Comparison of ENCODE assay signal across 22 cellular contexts in the genomic region with DNA sequence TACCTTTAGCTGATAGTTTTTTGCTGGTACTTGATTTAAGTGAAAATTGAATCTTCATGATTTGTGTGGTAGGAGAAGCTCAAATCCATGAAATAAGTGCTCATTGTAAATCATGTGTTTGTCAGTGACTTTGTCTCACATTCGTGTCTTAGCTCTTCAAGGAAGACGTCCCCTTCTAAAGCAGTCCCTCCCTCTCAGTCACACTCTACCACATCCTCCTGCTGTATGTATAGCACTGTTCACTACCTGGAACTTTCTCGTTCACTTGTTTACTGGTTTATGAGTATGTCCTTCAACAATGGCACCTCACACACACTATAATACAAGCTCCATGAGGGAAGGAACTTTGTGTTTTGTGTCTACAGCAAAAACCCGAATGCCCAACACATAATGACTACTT. TPM values are rescaled to one million over a fixed set of nuclear protein-coding genes. Genes with fewer than 3 reads are reported as not detected.
DNase-seq lines count a peak whose midpoint lies in the region; ATAC-seq lines count a peak whose summit lies in the region.
"Had no signal": no experiment of that assay in that cellular context is flagged by ENCODE, and none has a peak within 500 bp of the region (broad histone marks: within the 10 kb centered on the region; RNA-seq: fewer than 3 reads in every experiment).

No MANE protein-coding gene starts in this region.

- H3K4me3 ChIP-seq in CD4-positive, CD25-positive, alpha-beta regulatory T cell (ENCODE audit: low read depth, low read length) = peak overlapping the region; percentile 60
- H3K4me3 ChIP-seq in CD4-positive, alpha-beta memory T cell (ENCODE audit: low read length in 2 of 2) = no peak overlapping the region
- H3K4me3 ChIP-seq: HAP-1, mucosa of descending colon, smooth muscle cell, upper lobe of left lung had no signal

- CTCF ChIA-PET in CD4-positive, alpha-beta memory T cell (lab: Charles Lee; ENCODE audit: partially characterized antibody) = interaction anchor here (0.8 to 10.9 kb wide), 19 partner anchors 8 to 296 kb away, joined by 3 to 120 read pairs (median 5); partner anchors contain the start of gene SNAPC3
- CTCF ChIA-PET in activated CD4-positive, alpha-beta memory T cell treated with anti-CD3 and anti-CD28 coated beads, Interleukin-2, amount 10 ng/mL, durations not matched to agents 7 days and 5 days (lab: Charles Lee) = interaction anchor here (0.7 to 2.6 kb wide), 11 partner anchors 11 to 296 kb away, joined by 3 to 21 read pairs (median 5); partner anchors contain the start of gene SNAPC3

- intact Hi-C loops in CD4-positive, alpha-beta memory T cell (cut with micrococcal nuclease) = no loop called here

- peaks cover 28 to 48% (median 35%) of the 10 kb centered on the region in 4 donors for H3K4me1 Mint-ChIP-seq in CD4-positive, CD25-positive, alpha-beta regulatory T cell
- peaks cover 29 to 48% (median 38%) of the 10 kb centered on the region in 4 donors for H3K4me1 Mint-ChIP-seq in CD4-positive, alpha-beta memory T cell
- peaks cover 49% of the 10 kb centered on the region for H3K4me1 Mint-ChIP-seq in activated CD4-positive, alpha-beta memory T cell treated with anti-CD3 and anti-CD28 coated beads, Interleukin-2, amount 10 ng/mL, durations not matched to agents 7 days and 5 days
- peaks cover 28 to 35% of the 10 kb centered on the region in 2 donors for H3K4me1 Mint-ChIP-seq in immature natural killer cell

- peak; percentile 87 for ATAC-seq in CD4-positive, CD25-positive, alpha-beta regulatory T cell (ENCODE audit: low read depth in 2 of 2)
- ATAC-seq: foreskin keratinocyte, left ventricle myocardium superior, mucosa of descending colon had no signal

- H3K27ac ChIP-seq in CD4-positive, CD25-positive, alpha-beta regulatory T cell (ENCODE audit: insufficient read depth, low read length, poor library complexity, severe bottlenecking) = peak overlapping the region; percentile 31
- H3K27ac ChIP-seq in CD4-positive, alpha-beta memory T cell (ENCODE audit: low read depth, low read length) = peak overlapping the region; percentile 22
- H3K27ac ChIP-seq: foreskin keratinocyte, neutrophil, upper lobe of left lung had no signal

- H3K4me1 ChIP-seq in CD4-positive, CD25-positive, alpha-beta regulatory T cell (ENCODE audit: control insufficient read depth, insufficient read depth, low read length, poor library complexity, severe bottlenecking) = peaks cover 24% of the 10 kb centered on the region
- H3K4me1 ChIP-seq in CD4-positive, alpha-beta memory T cell (ENCODE audit: insufficient read depth, low read length) = peaks cover 35% of the 10 kb centered on the region

- DNase-seq in CD4-positive, CD25-positive, alpha-beta regulatory T cell = peak in 2 of 3 donors; percentile 60 to 91
- DNase-seq in CD4-positive, alpha-beta memory T cell = peak; percentile 44 to 57 (median 51)
- peak; percentile 48 for DNase-seq in activated CD4-positive, alpha-beta memory T cell treated with anti-CD3 and anti-CD28 coated beads, Interleukin-2, amount 10 ng/mL, durations not matched to agents 7 days and 5 days
- DNase-seq in immature natural killer cell (no peak), NCI-H2081 (lab: John Stamatoyannopoulos, UW) (no peak), OCI-M1 (lab: John Stamatoyannopoulos, UW) (no peak), NK-92 (lab: John Stamatoyannopoulos, UW; ENCODE audit: unreplicated experiment) (no peak)
- DNase-seq: activated CD4-positive, CD25-positive, alpha-beta regulatory T cell; amygdala; EL; erythroblast; Karpas-422; left ventricle myocardium superior; mucosa of descending colon; NCI-H2029; NK-92 treated with Interleukin-12 subunit alpha and Interleukin-12 subunit beta, amount 100 ng/mL, for 24 hours; stimulated activated CD4-positive, alpha-beta T cell treated with anti-CD3 and anti-CD28 coated beads, Interleukin-4, amount 100 ng/mL, for 1 hour; upper lobe of left lung had no signal

- H3K4me3 Mint-ChIP-seq in CD4-positive, CD25-positive, alpha-beta regulatory T cell = peak overlapping the region; percentile 61 to 72 (median 67)
- peak overlapping the region; percentile 0 to 71 (median 58) for H3K4me3 Mint-ChIP-seq in CD4-positive, alpha-beta memory T cell
- peak overlapping the region; percentile 25 for H3K4me3 Mint-ChIP-seq in activated CD4-positive, alpha-beta memory T cell treated with anti-CD3 and anti-CD28 coated beads, Interleukin-2, amount 10 ng/mL, durations not matched to agents 7 days and 5 days
- H3K4me3 Mint-ChIP-seq in immature natural killer cell = peak overlapping the region; percentile 12 to 38 (median 28)

- POLR2A ChIA-PET in CD4-positive, alpha-beta memory T cell (lab: Charles Lee; ENCODE audit: partially characterized antibody) = interaction anchor here (0.6 to 9.7 kb wide), 8 partner anchors 9 to 200 kb away, joined by 3 to 197 read pairs (median 5); partner anchors contain the start of genes PSIP1 and SNAPC3
- POLR2A ChIA-PET in activated CD4-positive, alpha-beta memory T cell treated with anti-CD3 and anti-CD28 coated beads, Interleukin-2, amount 10 ng/mL, durations not matched to agents 7 days and 5 days (lab: Charles Lee) = interaction anchor here (0.6 to 4.2 kb wide), 7 partner anchors 11 to 242 kb away, joined by 3 to 35 read pairs (median 10); partner anchors contain the start of genes CCDC171, PSIP1 and SNAPC3

- peak overlapping the region; percentile 71 to 95 (median 89) for H3K27ac Mint-ChIP-seq in CD4-positive, CD25-positive, alpha-beta regulatory T cell
- peak overlapping the region; percentile 69 to 94 (median 87) for H3K27ac Mint-ChIP-seq in CD4-positive, alpha-beta memory T cell
- H3K27ac Mint-ChIP-seq in activated CD4-positive, alpha-beta memory T cell treated with anti-CD3 and anti-CD28 coated beads, Interleukin-2, amount 10 ng/mL, durations not matched to agents 7 days and 5 days = peak overlapping the region; percentile 87
- peak overlapping the region; percentile 10 to 89 (median 73) for H3K27ac Mint-ChIP-seq in immature natural killer cell

- H3K27me3 ChIP-seq in CD4-positive, CD25-positive, alpha-beta regulatory T cell (ENCODE audit: control insufficient read depth, insufficient read depth, low read length) = no peaks in the 10 kb centered on the region
- H3K27me3 ChIP-seq in CD4-positive, alpha-beta memory T cell (ENCODE audit: insufficient read depth, low read length) = no peaks in the 10 kb centered on the region
- H3K27me3 ChIP-seq: foreskin keratinocyte, upper lobe of left lung had no signal

- H3K9me3 ChIP-seq in CD4-positive, CD25-positive, alpha-beta regulatory T cell (ENCODE audit: control insufficient read depth in 2 of 2, low read length in 2 of 2) = no peaks in the 10 kb centered on the region
- H3K9me3 ChIP-seq in CD4-positive, alpha-beta memory T cell (ENCODE audit: control insufficient read depth in 1 of 2, low read length in 2 of 2) = no peaks in the 10 kb centered on the region
- H3K9me3 ChIP-seq: HAP-1, mucosa of descending colon, neutrophil, upper lobe of left lung had no signal

- peaks cover 0 to 6% (median 0%) of the 10 kb centered on the region in 7 donors for H3K9me3 Mint-ChIP-seq in CD4-positive, CD25-positive, alpha-beta regulatory T cell
- H3K9me3 Mint-ChIP-seq in CD4-positive, alpha-beta memory T cell = peaks cover 0 to 3% (median 0%) of the 10 kb centered on the region in 8 donors
- peaks cover 7% of the 10 kb centered on the region for H3K9me3 Mint-ChIP-seq in activated CD4-positive, alpha-beta memory T cell treated with anti-CD3 and anti-CD28 coated beads, Interleukin-2, amount 10 ng/mL, durations not matched to agents 7 days and 5 days
- H3K9me3 Mint-ChIP-seq in immature natural killer cell = no peaks in the 10 kb centered on the region

- H3K36me3 ChIP-seq in CD4-positive, CD25-positive, alpha-beta regulatory T cell (ENCODE audit: control insufficient read depth, insufficient read depth, low read length) = no peaks in the 10 kb centered on the region
- no peaks in the 10 kb centered on the region for H3K36me3 ChIP-seq in CD4-positive, alpha-beta memory T cell (ENCODE audit: insufficient read depth, low read length)
- H3K36me3 ChIP-seq: HAP-1, neutrophil, upper lobe of left lung had no signal

- no peaks in the 10 kb centered on the region for H3K36me3 Mint-ChIP-seq in CD4-positive, CD25-positive, alpha-beta regulatory T cell
- peaks cover 0 to 4% of the 10 kb centered on the region in 2 donors for H3K36me3 Mint-ChIP-seq in CD4-positive, alpha-beta memory T cell
- peaks cover 20% of the 10 kb centered on the region for H3K36me3 Mint-ChIP-seq in activated CD4-positive, alpha-beta memory T cell treated with anti-CD3 and anti-CD28 coated beads, Interleukin-2, amount 10 ng/mL, durations not matched to agents 7 days and 5 days (ENCODE audit: low read depth)
- peaks cover 0 to 11% (median 3%) of the 10 kb centered on the region in 3 donors for H3K36me3 Mint-ChIP-seq in immature natural killer cell

- no peaks in the 10 kb centered on the region for H3K27me3 Mint-ChIP-seq in CD4-positive, CD25-positive, alpha-beta regulatory T cell
- no peaks in the 10 kb centered on the region for H3K27me3 Mint-ChIP-seq in CD4-positive, alpha-beta memory T cell
- no peaks in the 10 kb centered on the region for H3K27me3 Mint-ChIP-seq in activated CD4-positive, alpha-beta memory T cell treated with anti-CD3 and anti-CD28 coated beads, Interleukin-2, amount 10 ng/mL, durations not matched to agents 7 days and 5 days
- peaks cover 0 to 5% (median 3%) of the 10 kb centered on the region in 3 donors for H3K27me3 Mint-ChIP-seq in immature natural killer cell (ENCODE audit: low read depth in 3 of 3)

RNA-seq across cellular contexts. Expression of gene TTC39B, which starts 3.4 kb away (rescaled TPM):
- total RNA-seq in CD4-positive, CD25-positive, alpha-beta regulatory T cell = 42.7 TPM
- polyA plus RNA-seq in CD4-positive, CD25-positive, alpha-beta regulatory T cell = 10 to 100 TPM in 1 of 4 donors, 1 to 10 TPM in 3; 4.0 to 10.4 (median 8.6) TPM
- 10 to 100 TPM; 29.0 to 30.2 TPM for total RNA-seq in CD4-positive, alpha-beta memory T cell
- 10 to 100 TPM; 10.5 to 10.8 TPM for polyA plus RNA-seq in CD4-positive, alpha-beta memory T cell
- total RNA-seq in activated CD4-positive, alpha-beta memory T cell treated with anti-CD3 and anti-CD28 coated beads, Interleukin-2, amount 10 ng/mL, durations not matched to agents 7 days and 5 days = 10 to 100 TPM; 27.5 to 29.6 TPM
- polyA plus RNA-seq in immature natural killer cell = 10 to 100 TPM in 1 of 3 donors, 1 to 10 TPM in 2; 3.8 to 10.4 (median 7.9) TPM

Comparison
In these comparisons a context has a peak if more than half of its experiments do, and no peak if none do; other contexts are left out.
1. DNase-seq: peak in CD4-positive, CD25-positive, alpha-beta regulatory T cell (2 of 3), CD4-positive, alpha-beta memory T cell (5 of 5) and activated CD4-positive, alpha-beta memory T cell treated with anti-CD3 and anti-CD28 coated beads, Interleukin-2, amount 10 ng/mL, durations not matched to agents 7 days and 5 days (single experiment); none in immature natural killer cell (0 of 3), NCI-H2081 (0 of 2), OCI-M1 (single experiment) and NK-92 (single experiment).
2. Peak in every context shown above with its lines, with median percentiles within 50 percentile points of each other: H3K27ac Mint-ChIP-seq and H3K4me3 Mint-ChIP-seq.